In the genomic region with DNA sequence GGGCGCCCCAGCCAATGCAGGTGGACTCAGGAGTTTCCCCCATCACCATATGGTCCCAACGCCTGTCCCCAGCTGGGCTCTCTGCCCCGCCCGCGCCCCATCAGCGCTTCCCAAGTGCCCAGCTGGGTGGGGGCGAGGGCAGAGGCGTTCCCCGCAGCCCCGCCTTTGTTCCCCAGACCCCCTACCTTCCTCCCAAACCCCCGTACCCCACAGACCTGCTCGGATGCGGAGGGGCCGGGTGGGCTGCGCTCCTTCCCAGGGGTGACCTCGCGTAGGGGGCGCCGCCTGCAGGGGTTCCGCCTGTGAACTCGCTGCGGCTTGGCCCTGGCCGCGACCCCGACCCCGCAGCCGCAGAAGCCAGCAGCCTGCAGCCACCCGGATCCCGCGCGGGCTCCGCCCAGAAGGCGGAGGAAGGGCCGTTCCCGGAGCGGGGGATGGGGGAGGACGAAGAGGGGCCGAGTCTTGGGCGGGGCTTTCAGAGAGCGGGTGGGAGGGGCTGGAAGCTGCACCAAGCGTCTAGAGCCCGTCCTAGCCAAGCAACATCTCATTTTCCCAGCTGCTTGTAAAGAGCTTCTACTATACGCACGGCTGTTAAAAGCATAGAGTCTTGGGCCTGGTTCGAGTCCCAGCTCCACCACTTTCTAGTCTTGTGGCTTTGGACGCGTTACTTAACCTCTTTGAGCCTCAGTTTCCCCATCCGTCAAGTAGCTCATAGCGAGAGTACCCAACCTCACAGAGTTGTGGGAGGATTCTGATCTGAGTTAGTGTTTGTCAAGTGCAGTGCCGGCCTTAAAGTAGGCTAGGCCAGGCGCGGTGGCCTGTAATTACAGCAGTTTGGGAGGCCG, we compare ENCODE assay signal across 1 cellular context.
TF ChIP-seq lines count a peak whose summit lies in the region.

A gene with protein sequence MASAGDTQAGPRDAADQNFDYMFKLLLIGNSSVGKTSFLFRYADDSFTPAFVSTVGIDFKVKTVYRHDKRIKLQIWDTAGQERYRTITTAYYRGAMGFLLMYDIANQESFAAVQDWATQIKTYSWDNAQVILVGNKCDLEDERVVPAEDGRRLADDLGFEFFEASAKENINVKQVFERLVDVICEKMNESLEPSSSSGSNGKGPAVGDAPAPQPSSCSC (minus strand): TSS at position 404 of the 845 bp plus-strand sequence. CDS start 2,258 bp downstream, outside the sequence.

TF ChIP-seq in HepG2, 621 proteins besides CTCF, POLR2A, EP300 and RAD21 (continued from another document and continues in another):
- TF ChIP-seq, protein P1, sequence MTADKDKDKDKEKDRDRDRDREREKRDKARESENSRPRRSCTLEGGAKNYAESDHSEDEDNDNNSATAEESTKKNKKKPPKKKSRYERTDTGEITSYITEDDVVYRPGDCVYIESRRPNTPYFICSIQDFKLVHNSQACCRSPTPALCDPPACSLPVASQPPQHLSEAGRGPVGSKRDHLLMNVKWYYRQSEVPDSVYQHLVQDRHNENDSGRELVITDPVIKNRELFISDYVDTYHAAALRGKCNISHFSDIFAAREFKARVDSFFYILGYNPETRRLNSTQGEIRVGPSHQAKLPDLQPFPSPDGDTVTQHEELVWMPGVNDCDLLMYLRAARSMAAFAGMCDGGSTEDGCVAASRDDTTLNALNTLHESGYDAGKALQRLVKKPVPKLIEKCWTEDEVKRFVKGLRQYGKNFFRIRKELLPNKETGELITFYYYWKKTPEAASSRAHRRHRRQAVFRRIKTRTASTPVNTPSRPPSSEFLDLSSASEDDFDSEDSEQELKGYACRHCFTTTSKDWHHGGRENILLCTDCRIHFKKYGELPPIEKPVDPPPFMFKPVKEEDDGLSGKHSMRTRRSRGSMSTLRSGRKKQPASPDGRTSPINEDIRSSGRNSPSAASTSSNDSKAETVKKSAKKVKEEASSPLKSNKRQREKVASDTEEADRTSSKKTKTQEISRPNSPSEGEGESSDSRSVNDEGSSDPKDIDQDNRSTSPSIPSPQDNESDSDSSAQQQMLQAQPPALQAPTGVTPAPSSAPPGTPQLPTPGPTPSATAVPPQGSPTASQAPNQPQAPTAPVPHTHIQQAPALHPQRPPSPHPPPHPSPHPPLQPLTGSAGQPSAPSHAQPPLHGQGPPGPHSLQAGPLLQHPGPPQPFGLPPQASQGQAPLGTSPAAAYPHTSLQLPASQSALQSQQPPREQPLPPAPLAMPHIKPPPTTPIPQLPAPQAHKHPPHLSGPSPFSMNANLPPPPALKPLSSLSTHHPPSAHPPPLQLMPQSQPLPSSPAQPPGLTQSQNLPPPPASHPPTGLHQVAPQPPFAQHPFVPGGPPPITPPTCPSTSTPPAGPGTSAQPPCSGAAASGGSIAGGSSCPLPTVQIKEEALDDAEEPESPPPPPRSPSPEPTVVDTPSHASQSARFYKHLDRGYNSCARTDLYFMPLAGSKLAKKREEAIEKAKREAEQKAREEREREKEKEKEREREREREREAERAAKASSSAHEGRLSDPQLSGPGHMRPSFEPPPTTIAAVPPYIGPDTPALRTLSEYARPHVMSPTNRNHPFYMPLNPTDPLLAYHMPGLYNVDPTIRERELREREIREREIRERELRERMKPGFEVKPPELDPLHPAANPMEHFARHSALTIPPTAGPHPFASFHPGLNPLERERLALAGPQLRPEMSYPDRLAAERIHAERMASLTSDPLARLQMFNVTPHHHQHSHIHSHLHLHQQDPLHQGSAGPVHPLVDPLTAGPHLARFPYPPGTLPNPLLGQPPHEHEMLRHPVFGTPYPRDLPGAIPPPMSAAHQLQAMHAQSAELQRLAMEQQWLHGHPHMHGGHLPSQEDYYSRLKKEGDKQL (CRISPR knock-in tag; IDR thresholded peaks at IDR 0.05; ENCODE audit: low read depth): no peak
- TF ChIP-seq ZNF546 (CRISPR knock-in tag; conservative IDR thresholded peaks at IDR 0.05) (no peak), PRDM10 (CRISPR knock-in tag; IDR thresholded peaks at IDR 0.05; ENCODE audit: low read depth) (no peak), HDAC6 (IDR thresholded peaks at IDR 0.05; ENCODE audit: low read depth, low read length) (no peak), DNMT3B (CRISPR knock-in tag; conservative IDR thresholded peaks at IDR 0.05) (no peak), RBFOX2 (IDR thresholded peaks at IDR 0.05; ENCODE audit: low read depth, low read length) (peak; percentile 56), NCOA2 (CRISPR knock-in tag; IDR thresholded peaks at IDR 0.05) (no peak), TFE3 (CRISPR knock-in tag; IDR thresholded peaks at IDR 0.05) (0 out of 2 replicates have a peak, but pooled peaks have one; percentile 14), ZFX (CRISPR knock-in tag; IDR thresholded peaks at IDR 0.05; ENCODE audit: low read depth) (peak; percentile 41; the same call in 1 of the 2 replicates), MIER2 (CRISPR knock-in tag; IDR thresholded peaks at IDR 0.05) (no peak), HMGA1 (CRISPR knock-in tag; conservative IDR thresholded peaks at IDR 0.05) (no peak), ZNF136 (CRISPR knock-in tag; IDR thresholded peaks at IDR 0.05; ENCODE audit: low read depth) (no peak), GATA4 (IDR thresholded peaks at IDR 0.05; ENCODE audit: borderline replicate concordance, low read depth) (peak; percentile 23; the same call in 1 of the 2 replicates), ZNF503 (CRISPR knock-in tag; IDR thresholded peaks at IDR 0.05) (no peak), FOXK1 (CRISPR knock-in tag; IDR thresholded peaks at IDR 0.05; ENCODE audit: borderline replicate concordance, low read depth) (no peak), FOXM1 (CRISPR knock-in tag; IDR thresholded peaks at IDR 0.05) (no peak), MAFF (IDR thresholded peaks at IDR 0.05; ENCODE audit: low read depth, low read length) (no peak), YEATS2 (CRISPR knock-in tag; IDR thresholded peaks at IDR 0.05; ENCODE audit: borderline replicate concordance) (no peak), ZFP36L2 (CRISPR knock-in tag; IDR thresholded peaks at IDR 0.05) (no peak), STAT5B (CRISPR knock-in tag; IDR thresholded peaks at IDR 0.05) (no peak), IRF1 (CRISPR knock-in tag; IDR thresholded peaks at IDR 0.05; ENCODE audit: low read depth) (no peak), ZNF44 (CRISPR knock-in tag; IDR thresholded peaks at IDR 0.05) (no peak), PTBP1 (IDR thresholded peaks at IDR 0.05; ENCODE audit: low read depth, low read length, poor library complexity, severe bottlenecking) (no peak), CAMTA2 (CRISPR knock-in tag; IDR thresholded peaks at IDR 0.05; ENCODE audit: borderline replicate concordance) (no peak)
- TF ChIP-seq, protein P2, sequence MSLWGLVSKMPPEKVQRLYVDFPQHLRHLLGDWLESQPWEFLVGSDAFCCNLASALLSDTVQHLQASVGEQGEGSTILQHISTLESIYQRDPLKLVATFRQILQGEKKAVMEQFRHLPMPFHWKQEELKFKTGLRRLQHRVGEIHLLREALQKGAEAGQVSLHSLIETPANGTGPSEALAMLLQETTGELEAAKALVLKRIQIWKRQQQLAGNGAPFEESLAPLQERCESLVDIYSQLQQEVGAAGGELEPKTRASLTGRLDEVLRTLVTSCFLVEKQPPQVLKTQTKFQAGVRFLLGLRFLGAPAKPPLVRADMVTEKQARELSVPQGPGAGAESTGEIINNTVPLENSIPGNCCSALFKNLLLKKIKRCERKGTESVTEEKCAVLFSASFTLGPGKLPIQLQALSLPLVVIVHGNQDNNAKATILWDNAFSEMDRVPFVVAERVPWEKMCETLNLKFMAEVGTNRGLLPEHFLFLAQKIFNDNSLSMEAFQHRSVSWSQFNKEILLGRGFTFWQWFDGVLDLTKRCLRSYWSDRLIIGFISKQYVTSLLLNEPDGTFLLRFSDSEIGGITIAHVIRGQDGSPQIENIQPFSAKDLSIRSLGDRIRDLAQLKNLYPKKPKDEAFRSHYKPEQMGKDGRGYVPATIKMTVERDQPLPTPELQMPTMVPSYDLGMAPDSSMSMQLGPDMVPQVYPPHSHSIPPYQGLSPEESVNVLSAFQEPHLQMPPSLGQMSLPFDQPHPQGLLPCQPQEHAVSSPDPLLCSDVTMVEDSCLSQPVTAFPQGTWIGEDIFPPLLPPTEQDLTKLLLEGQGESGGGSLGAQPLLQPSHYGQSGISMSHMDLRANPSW (CRISPR knock-in tag; IDR thresholded peaks at IDR 0.05; ENCODE audit: borderline replicate concordance): no peak
- TF ChIP-seq, protein P3, sequence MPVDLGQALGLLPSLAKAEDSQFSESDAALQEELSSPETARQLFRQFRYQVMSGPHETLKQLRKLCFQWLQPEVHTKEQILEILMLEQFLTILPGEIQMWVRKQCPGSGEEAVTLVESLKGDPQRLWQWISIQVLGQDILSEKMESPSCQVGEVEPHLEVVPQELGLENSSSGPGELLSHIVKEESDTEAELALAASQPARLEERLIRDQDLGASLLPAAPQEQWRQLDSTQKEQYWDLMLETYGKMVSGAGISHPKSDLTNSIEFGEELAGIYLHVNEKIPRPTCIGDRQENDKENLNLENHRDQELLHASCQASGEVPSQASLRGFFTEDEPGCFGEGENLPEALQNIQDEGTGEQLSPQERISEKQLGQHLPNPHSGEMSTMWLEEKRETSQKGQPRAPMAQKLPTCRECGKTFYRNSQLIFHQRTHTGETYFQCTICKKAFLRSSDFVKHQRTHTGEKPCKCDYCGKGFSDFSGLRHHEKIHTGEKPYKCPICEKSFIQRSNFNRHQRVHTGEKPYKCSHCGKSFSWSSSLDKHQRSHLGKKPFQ (CRISPR knock-in tag; IDR thresholded peaks at IDR 0.05; ENCODE audit: insufficient replicate concordance): peak; percentile 48
- TF ChIP-seq, protein P4, sequence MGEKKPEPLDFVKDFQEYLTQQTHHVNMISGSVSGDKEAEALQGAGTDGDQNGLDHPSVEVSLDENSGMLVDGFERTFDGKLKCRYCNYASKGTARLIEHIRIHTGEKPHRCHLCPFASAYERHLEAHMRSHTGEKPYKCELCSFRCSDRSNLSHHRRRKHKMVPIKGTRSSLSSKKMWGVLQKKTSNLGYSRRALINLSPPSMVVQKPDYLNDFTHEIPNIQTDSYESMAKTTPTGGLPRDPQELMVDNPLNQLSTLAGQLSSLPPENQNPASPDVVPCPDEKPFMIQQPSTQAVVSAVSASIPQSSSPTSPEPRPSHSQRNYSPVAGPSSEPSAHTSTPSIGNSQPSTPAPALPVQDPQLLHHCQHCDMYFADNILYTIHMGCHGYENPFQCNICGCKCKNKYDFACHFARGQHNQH (CRISPR knock-in tag; IDR thresholded peaks at IDR 0.05): no peak; the same call in 1 of the 2 replicates
